Comparison of ENCODE assay signal across 15 cellular contexts in the genomic region with DNA sequence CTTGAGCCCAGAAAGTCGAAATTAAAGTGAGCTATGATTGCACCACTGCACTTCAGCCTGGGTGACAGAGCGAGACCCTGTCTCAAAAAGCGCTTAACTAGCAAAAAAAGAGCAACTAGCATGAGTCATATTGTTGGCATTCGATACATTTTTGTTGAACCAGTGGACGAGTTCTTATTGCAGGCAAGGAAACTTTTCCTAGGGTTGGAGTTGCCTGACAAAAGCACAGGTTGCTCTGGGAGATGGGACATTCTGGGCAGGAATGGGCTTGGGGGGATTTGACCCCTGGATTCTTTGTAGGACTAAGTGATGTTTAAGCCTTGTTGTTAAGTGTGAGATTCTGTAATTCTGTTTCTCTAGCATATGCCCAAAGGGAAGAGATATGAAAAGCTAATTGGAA.
DNase-seq lines count a peak whose midpoint lies in the region; ATAC-seq and TF ChIP-seq lines count a peak whose summit lies in the region.
"Had no signal": no experiment of that assay in that cellular context is flagged by ENCODE, and none has a peak within 500 bp of the region (broad histone marks: within the 10 kb centered on the region; RNA-seq: fewer than 3 reads in every experiment).

No MANE protein-coding gene starts in this region.

- peaks cover 87% of the 10 kb centered on the region for H3K79me2 ChIP-seq in PC-3 (ENCODE audit: low read length)

- peak; percentile 74 for DNase-seq in EH (ENCODE audit: low read depth)
- DNase-seq in PC-3, result peak; percentile 68
- DNase-seq in choroid plexus epithelial cell (ENCODE audit: low read depth), result peak; percentile 68
- DNase-seq in left lung, result no peak
- no peak for DNase-seq in nucleus accumbens (lab: John Stamatoyannopoulos, UW)
- DNase-seq in activated CD8-positive, alpha-beta memory T cell treated with anti-CD3 and anti-CD28 coated beads, Interleukin-2, amount 50 U/mL, for 48 hours, result no peak
- DNase-seq: activated CD8-positive, alpha-beta memory T cell treated with anti-CD3 and anti-CD28 coated beads for 24 hours; activated naive CD4-positive, alpha-beta T cell treated with anti-CD3 and anti-CD28 coated beads, Interleukin-2, amount 10 ng/mL, durations not matched to agents 7 days and 5 days; NCI-H187 treated with DMSO at 0.1 percent for 48 hours; NCI-H748 treated with DMSO at 0.1 percent for 48 hours had no signal

- TF ChIP-seq CTCF in PC-3 (conservative IDR thresholded peaks at IDR 0.05; ENCODE audit: low read depth, low read length) (no peak), choroid plexus epithelial cell (conservative IDR thresholded peaks at IDR 0.05; ENCODE audit: low read depth, low read length) (no peak), left lung (IDR thresholded peaks at IDR 0.05) (no peak)

- ATAC-seq in PC-3 (peak; percentile 27; the same call in 1 of the 2 replicates), left lung (peak; percentile 16), HG02588 (IDR thresholded peaks at IDR 0.05; ENCODE audit: unreplicated experiment) (no peak)
- no peak for ATAC-seq in activated CD4-positive, CD25-positive, alpha-beta regulatory T cell treated with anti-CD3 and anti-CD28 coated beads, Interleukin-2, amount 50 U/mL, for 24 hours
- ATAC-seq: Right ventricle myocardium inferior had no signal

- H3K4me3 ChIP-seq in PC-3 (ENCODE audit: low read length), result no peak overlapping the region
- H3K4me3 ChIP-seq in choroid plexus epithelial cell (ENCODE audit: low read depth, low read length), result no peak overlapping the region
- H3K4me3 ChIP-seq in left lung, result no peak overlapping the region
- H3K4me3 ChIP-seq: hepatocyte had no signal

- no peak overlapping the region for H3K9ac ChIP-seq in PC-3 (ENCODE audit: low read length)
- H3K9ac ChIP-seq: parathyroid adenoma had no signal

- peaks cover 13% of the 10 kb centered on the region for H3K4me1 ChIP-seq in PC-3 (ENCODE audit: insufficient read depth, low read length)
- peaks cover 0 to 23% of the 10 kb centered on the region in 2 donors for H3K4me1 ChIP-seq in left lung
- H3K4me1 ChIP-seq: parathyroid adenoma had no signal

- H3K9me2 ChIP-seq in PC-3 (replicated peaks; ENCODE audit: low read length), result no peaks in the 10 kb centered on the region

- POLR2A ChIA-PET in PC-3 (lab: Charles Lee; ENCODE audit: unreplicated experiment), result no interaction called here

- no peaks in the 10 kb centered on the region for H4K20me1 ChIP-seq in PC-3 (ENCODE audit: low read length)

- H2AFZ ChIP-seq in PC-3 (ENCODE audit: low read length), result no peak overlapping the region
- H2AFZ ChIP-seq: hepatocyte, parathyroid adenoma had no signal

- H3K27ac ChIP-seq in PC-3 (ENCODE audit: low read length), result no peak overlapping the region
- no peak overlapping the region for H3K27ac ChIP-seq in left lung
- H3K27ac ChIP-seq: hepatocyte, parathyroid adenoma had no signal

- peak overlapping the region; percentile 50; the same call in 1 of the 2 replicates for H3K4me2 ChIP-seq in PC-3 (ENCODE audit: low read length)
- H3K4me2 ChIP-seq: hepatocyte had no signal

- CTCF ChIA-PET in PC-3 (lab: Charles Lee), result no interaction called here

- H3K27me3 ChIP-seq in PC-3 (ENCODE audit: low read length) (no peaks in the 10 kb centered on the region), left lung (no peaks in the 10 kb centered on the region)
- H3K27me3 ChIP-seq: hepatocyte had no signal

- H3K9me3 ChIP-seq in PC-3 (ENCODE audit: low read length), result no peaks in the 10 kb centered on the region
- no peaks in the 10 kb centered on the region for H3K9me3 ChIP-seq in left lung

- peaks cover 5% of the 10 kb centered on the region for H3F3A ChIP-seq in PC-3 (ENCODE audit: low read length, unreplicated experiment)

- H3K36me3 ChIP-seq in PC-3 (ENCODE audit: low read depth, low read length) (no peaks in the 10 kb centered on the region; the same call in 1 of the 2 replicates), left lung (no peaks in the 10 kb centered on the region)

- no TSS peak for BruUV-seq in PC-3 (replicated peaks; lab: Mats Ljungman, UMichigan)

- intact Hi-C loops in PC-3 (cut with micrococcal nuclease) (no loop called here), left lung (cut with DNase I) (no loop called here)

Comparison
In these comparisons a context has a peak if more than half of its experiments do, and no peak if none do; other contexts are left out.
1. DNase-seq: peak in EH (single experiment), PC-3 (single experiment) and choroid plexus epithelial cell (single experiment); none in left lung (0 of 2), nucleus accumbens (0 of 56) and activated CD8-positive, alpha-beta memory T cell treated with anti-CD3 and anti-CD28 coated beads, Interleukin-2, amount 50 U/mL, for 48 hours (single experiment).
2. ATAC-seq: peak in PC-3 (single experiment) and left lung (single experiment); none in HG02588 (single experiment) and activated CD4-positive, CD25-positive, alpha-beta regulatory T cell treated with anti-CD3 and anti-CD28 coated beads, Interleukin-2, amount 50 U/mL, for 24 hours (0 of 2).